In genomic region chr7:82506208-82506607, GRCh38 we compare ENCODE assay signal across 26 cellular contexts.
A peak's percentile ranks its signal among the peaks of the same experiment; 100 is the strongest.
DNase-seq lines count a peak whose midpoint lies in the region; ATAC-seq lines count a peak whose summit lies in the region.
"Had no signal": no experiment of that assay in that cellular context is flagged by ENCODE, and none has a peak within 500 bp of the region (broad histone marks: within the 10 kb centered on the region; RNA-seq: fewer than 3 reads in every experiment).

No MANE protein-coding gene starts in this region.

- no peaks in the 10 kb centered on the region for H3K36me3 ChIP-seq in aorta (ENCODE audit: control insufficient read depth in 1 of 2, insufficient read depth in 2 of 2, low read length in 1 of 2)
- H3K36me3 ChIP-seq: prostate gland, right lobe of liver, transverse colon had no signal

- H3K27me3 ChIP-seq in aorta (ENCODE audit: control insufficient read depth in 1 of 2, insufficient read depth in 2 of 2, low read length in 1 of 2) = no peaks in the 10 kb centered on the region
- H3K27me3 ChIP-seq: right lobe of liver, transverse colon had no signal

- no peaks in the 10 kb centered on the region for H3K9me3 ChIP-seq in aorta (ENCODE audit: control insufficient read depth, low read length)
- H3K9me3 ChIP-seq: prostate gland, right lobe of liver, transverse colon had no signal

- intact Hi-C loops in aorta (cut with DNase I) = no loop called here

- peak; percentile 28 for DNase-seq in COLO829 (ENCODE audit: low spot score)
- peak; percentile 30 for DNase-seq in HuH-7 (ENCODE audit: low spot score)
- peak; percentile 17 for DNase-seq in SHP77 treated with DMSO at 0.1 percent for 48 hours (lab: John Stamatoyannopoulos, UW)
- peak; percentile 14 for DNase-seq in iPS-NIHi7 (ENCODE audit: extremely low spot score)
- DNase-seq in stimulated activated CD4-positive, alpha-beta T cell treated with anti-CD3 and anti-CD28 coated beads, Interleukin-4, amount 100 ng/mL, for 24 hours = no peak
- DNase-seq in RPMI8226 = no peak
- no peak for DNase-seq in OCI-M2 (lab: John Stamatoyannopoulos, UW; ENCODE audit: unreplicated experiment)
- DNase-seq in aorta = no peak
- DNase-seq: activated CD4-positive, alpha-beta T cell treated with anti-CD3 and anti-CD28 coated beads for 48 hours; activated naive CD4-positive, alpha-beta T cell treated with anti-CD3 and anti-CD28 coated beads, Interleukin-2, amount 50 U/mL, for 16 hours; amniotic stem cell; CD8-positive, alpha-beta T cell; effector CD4-positive, alpha-beta T cell; HCEC 1CT; Karpas-422; MV-4-11; naive thymus-derived CD4-positive, alpha-beta T cell; NCI-H1694; NCI-H2171 treated with DMSO at 0.1 percent for 48 hours; NCI-H524; right lobe of liver; stimulated activated CD4-positive, alpha-beta T cell treated with anti-CD3 and anti-CD28 coated beads, Interleukin-4, amount 100 ng/mL, for 1 hour had no signal

- WGBS in aorta, 2 donors = 55 to 64% methylated on average over 2 of the region's 2 CpGs

- peaks cover 0 to 1% of the 10 kb centered on the region in 2 donors for H3K4me1 ChIP-seq in aorta (ENCODE audit: control insufficient read depth in 1 of 2, insufficient read depth in 2 of 2, low read length in 2 of 2)
- H3K4me1 ChIP-seq: prostate gland, right lobe of liver, transverse colon had no signal

- no peak for ATAC-seq in aorta (ENCODE audit: low FRiP score)
- ATAC-seq: CD8-positive, alpha-beta T cell; naive thymus-derived CD4-positive, alpha-beta T cell; right lobe of liver had no signal

- H3K4me3 ChIP-seq in aorta (ENCODE audit: low read length in 2 of 2) = no peak overlapping the region
- H3K4me3 ChIP-seq: prostate gland, right lobe of liver, transverse colon had no signal

- no peak overlapping the region for H3K27ac ChIP-seq in aorta (ENCODE audit: low read depth in 1 of 2, low read length in 2 of 2)
- H3K27ac ChIP-seq: epithelial cell of prostate, right lobe of liver, transverse colon, VCaP had no signal

Comparison
In these comparisons a context has a peak if more than half of its experiments do, and no peak if none do; other contexts are left out.
1. DNase-seq: peak in COLO829 (single experiment), HuH-7 (single experiment), SHP77 treated with DMSO at 0.1 percent for 48 hours (single experiment) and iPS-NIHi7 (single experiment); none in stimulated activated CD4-positive, alpha-beta T cell treated with anti-CD3 and anti-CD28 coated beads, Interleukin-4, amount 100 ng/mL, for 24 hours (single experiment), RPMI8226 (single experiment), OCI-M2 (single experiment) and aorta (0 of 2).